Comparison of ENCODE assay signal across 1 cellular context in genomic region chr2:74439373-74440004, GRCh38.
TF ChIP-seq lines count a peak whose summit lies in the region.

No MANE protein-coding gene starts in this region.

TF ChIP-seq in endothelial cell of umbilical vein, 7 proteins besides CTCF, POLR2A, EP300 and RAD21:
- TF ChIP-seq MYC (IDR thresholded peaks at IDR 0.05; ENCODE audit: low read depth, low read length) (no peak), JUN (IDR thresholded peaks at IDR 0.05; ENCODE audit: borderline replicate concordance, insufficient read depth, insufficient read length, low read depth) (no peak), POLR2AphosphoS5 (IDR thresholded peaks at IDR 0.05; ENCODE audit: insufficient read depth, low read depth, low read length) (no peak), GATA2 (IDR thresholded peaks at IDR 0.05; ENCODE audit: insufficient read depth, insufficient read length, low read depth, low read length) (no peak), MAX (IDR thresholded peaks at IDR 0.05; ENCODE audit: insufficient read depth, insufficient read length) (no peak), FOS (IDR thresholded peaks at IDR 0.05; ENCODE audit: borderline replicate concordance, insufficient read depth, low read length) (no peak), EZH2 (IDR thresholded peaks at IDR 0.05; ENCODE audit: borderline replicate concordance, low read depth, low read length, severe bottlenecking) (no peak)
